In the genomic region with DNA sequence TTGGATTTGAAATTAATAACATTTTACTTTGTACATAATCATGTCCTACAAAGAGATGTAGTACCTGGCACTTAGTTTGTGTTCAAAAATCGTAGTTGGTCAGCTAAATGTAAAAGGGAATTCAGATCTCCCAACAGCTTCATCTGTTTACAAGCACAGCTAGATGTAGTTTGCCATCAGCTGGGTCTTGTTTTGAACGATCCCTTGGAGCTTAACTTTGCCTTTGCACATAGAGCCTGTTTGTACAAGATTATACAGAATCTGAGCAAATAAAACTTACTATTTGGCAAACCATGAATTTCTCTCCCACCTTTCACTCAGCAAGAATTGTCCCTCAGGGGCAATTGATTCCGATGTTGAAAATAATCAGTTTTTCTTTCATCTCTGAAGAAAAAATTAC, we compare ENCODE assay signal across 19 cellular contexts. TPM values are rescaled to one million over a fixed set of nuclear protein-coding genes. Genes with fewer than 3 reads are reported as not detected.
A peak's percentile ranks its signal among the peaks of the same experiment; 100 is the strongest.
DNase-seq lines count a peak whose midpoint lies in the region; ATAC-seq and TF ChIP-seq lines count a peak whose summit lies in the region.
"Had no signal": no experiment of that assay in that cellular context is flagged by ENCODE, and none has a peak within 500 bp of the region (broad histone marks: within the 10 kb centered on the region; RNA-seq: fewer than 3 reads in every experiment).

No MANE protein-coding gene starts in this region.

- H3K36me3 ChIP-seq in lower lobe of right lung, result no peaks in the 10 kb centered on the region
- H3K36me3 ChIP-seq: BLaER1 had no signal

- intact Hi-C loops in lower lobe of right lung (cut with DNase I), result no loop called here

- peaks cover 8% of the 10 kb centered on the region for H3K4me1 ChIP-seq in lower lobe of right lung
- H3K4me1 ChIP-seq: BLaER1 had no signal

- ATAC-seq in lower lobe of right lung (no peak), HG02852 (IDR thresholded peaks at IDR 0.05; ENCODE audit: unreplicated experiment) (no peak)
- ATAC-seq: CD8-positive, alpha-beta T cell; GM23338; HCT116 had no signal

- H3K27me3 ChIP-seq in lower lobe of right lung (ENCODE audit: low read depth), result no peaks in the 10 kb centered on the region
- H3K27me3 ChIP-seq: BLaER1 had no signal

- H3K4me3 ChIP-seq in lower lobe of right lung, result no peak overlapping the region
- H3K4me3 ChIP-seq: BLaER1, GM23338 had no signal

- TF ChIP-seq CTCF in VCaP (conservative IDR thresholded peaks at IDR 0.05) (no peak), mesothelial cell of epicardium (IDR thresholded peaks at IDR 0.05; ENCODE audit: unreplicated experiment) (no peak), lower lobe of right lung (IDR thresholded peaks at IDR 0.05) (no peak)

- H3K9me3 ChIP-seq in lower lobe of right lung, result no peaks in the 10 kb centered on the region
- H3K9me3 ChIP-seq: BLaER1, Caco-2 had no signal

- DNase-seq in NCI-H146 (lab: John Stamatoyannopoulos, UW), result peak; percentile 20
- DNase-seq in NCI-H146 treated with DMSO at 0.1 percent for 48 hours (lab: John Stamatoyannopoulos, UW; ENCODE audit: unreplicated experiment), result no peak
- DNase-seq in mesothelial cell of epicardium (ENCODE audit: low spot score in 2 of 2, unreplicated experiment in 2 of 2), result no peak
- no peak for DNase-seq in lower lobe of right lung
- DNase-seq: 8988T; Caco-2; CD4-positive, CD25-positive, alpha-beta regulatory T cell; CD8-positive, alpha-beta T cell; DMS153; DMS79 treated with DMSO at 0.1 percent for 48 hours; GF-D8; H9 had no signal

- H3K9me3 Mint-ChIP-seq in mesothelial cell of epicardium, result no peaks in the 10 kb centered on the region
- H3K9me3 Mint-ChIP-seq: CD4-positive, CD25-positive, alpha-beta regulatory T cell; CD8-positive, alpha-beta T cell; GM23338; H9 had no signal

- peaks cover 45% of the 10 kb centered on the region for H3K4me1 Mint-ChIP-seq in mesothelial cell of epicardium
- H3K4me1 Mint-ChIP-seq: B cell; CD4-positive, CD25-positive, alpha-beta regulatory T cell had no signal

- H3K4me3 Mint-ChIP-seq in mesothelial cell of epicardium, result no peak overlapping the region
- H3K4me3 Mint-ChIP-seq: B cell; CD4-positive, CD25-positive, alpha-beta regulatory T cell; CD8-positive, alpha-beta T cell; GM23338; H9 had no signal

- no peaks in the 10 kb centered on the region for H3K27me3 Mint-ChIP-seq in mesothelial cell of epicardium (ENCODE audit: low read depth)
- H3K27me3 Mint-ChIP-seq: B cell had no signal

- 0 out of 2 replicates have a peak overlapping the region, but pooled peaks have one; percentile 26 for H3K27ac ChIP-seq in VCaP
- H3K27ac ChIP-seq in lower lobe of right lung, result no peak overlapping the region
- H3K27ac ChIP-seq: BLaER1, C4-2B had no signal

- H3K27ac Mint-ChIP-seq in mesothelial cell of epicardium, result peak overlapping the region; percentile 12
- H3K27ac Mint-ChIP-seq: B cell; CD4-positive, CD25-positive, alpha-beta regulatory T cell; CD8-positive, alpha-beta T cell; GM23338; H9 had no signal

- H3K36me3 Mint-ChIP-seq in mesothelial cell of epicardium, result no peaks in the 10 kb centered on the region
- H3K36me3 Mint-ChIP-seq: CD4-positive, CD25-positive, alpha-beta regulatory T cell; CD8-positive, alpha-beta T cell had no signal

RNA-seq across cellular contexts. Expression of gene ADD3, which starts 36.1 kb away (rescaled TPM):
- 98.7 to 104 TPM (median 101 TPM) in 3 replicates for total RNA-seq in mesothelial cell of epicardium
- total RNA-seq in lower lobe of right lung, result 94.6 TPM

RNA-seq across cellular contexts. Expression of gene XPNPEP1, which starts 48.3 kb away (rescaled TPM):
- 85.6 to 88.7 TPM (median 87.7 TPM) in 3 replicates for total RNA-seq in mesothelial cell of epicardium
- 52.1 TPM for total RNA-seq in lower lobe of right lung
